8 cellular contexts compared by ENCODE assay signal in the genomic region with DNA sequence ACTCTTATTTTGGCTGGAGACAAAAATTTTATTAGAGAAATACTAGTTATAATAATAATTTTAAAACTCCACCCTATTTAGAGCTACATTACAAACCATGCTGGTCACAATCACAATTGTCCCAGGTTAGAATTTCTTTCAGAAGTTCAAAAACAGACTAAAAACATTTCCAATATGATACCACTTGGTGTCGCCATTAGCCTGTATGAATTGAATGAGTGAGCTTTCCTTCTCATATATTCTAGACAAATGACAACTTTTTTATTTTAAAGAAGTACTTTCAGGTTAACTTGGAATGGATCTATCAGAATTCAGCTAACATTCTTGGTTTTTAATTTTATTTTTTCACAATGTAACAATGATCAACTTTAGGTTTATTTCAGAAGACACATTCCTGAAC. TPM values are rescaled to one million over a fixed set of nuclear protein-coding genes. Genes with fewer than 3 reads are reported as not detected.
DNase-seq lines count a peak whose midpoint lies in the region; ATAC-seq and TF ChIP-seq lines count a peak whose summit lies in the region.

No MANE protein-coding gene starts in this region.

- no peaks in the 10 kb centered on the region for H3K36me3 ChIP-seq in Peyer's patch

- peak; percentile 64 for ATAC-seq in GM18868 (IDR thresholded peaks at IDR 0.05; ENCODE audit: unreplicated experiment)

- no peaks in the 10 kb centered on the region for H3K9me3 ChIP-seq in Peyer's patch

- no peaks in the 10 kb centered on the region for H3K4me1 ChIP-seq in Peyer's patch

- no peak overlapping the region for H3K27ac ChIP-seq in Peyer's patch

- DNase-seq in AG08395 (ENCODE audit: low spot score) (peak; percentile 11), NCI-H1092 (lab: John Stamatoyannopoulos, UW) (peak; percentile 5), astrocyte of the spinal cord (ENCODE audit: low read depth, low spot score) (peak; percentile 27), middle frontal gyrus (ENCODE audit: extremely low spot score, low spot score) (peak; percentile 47), activated T-cell treated with anti-CD3 and anti-CD28 coated beads for 4 hours (no peak), Peyer's patch (no peak), OCI-M2 (lab: John Stamatoyannopoulos, UW; ENCODE audit: unreplicated experiment) (no peak)

- no peak overlapping the region for H3K4me3 ChIP-seq in astrocyte of the spinal cord (ENCODE audit: low read depth, low read length)
- no peak overlapping the region for H3K4me3 ChIP-seq in Peyer's patch

- in situ Hi-C loops in astrocyte of the spinal cord (cut with HindIII; ENCODE audit: low sequenced_read_pairs) = no loop called here

- TF ChIP-seq CTCF in astrocyte of the spinal cord (IDR thresholded peaks at IDR 0.05; ENCODE audit: low read depth, low read length) = peak; percentile 44
- TF ChIP-seq CTCF in Peyer's patch (IDR thresholded peaks at IDR 0.05) = peak in 3 of 6 experiments; percentile 34 to 40 (median 38)

- no peaks in the 10 kb centered on the region for H3K27me3 ChIP-seq in Peyer's patch

- no peak for TF ChIP-seq POLR2A in Peyer's patch (IDR thresholded peaks at IDR 0.05)

RNA-seq across cellular contexts. Expression of a gene that starts 48.0 kb away (rescaled TPM):
- 10 to 100 TPM in 3 of 4 donors, 1 to 10 TPM in 1; 6.6 to 20.2 (median 14.0) TPM for total RNA-seq in Peyer's patch

Comparison
In these comparisons a context has a peak if more than half of its experiments do, and no peak if none do; other contexts are left out.
1. DNase-seq: peak in AG08395 (single experiment), NCI-H1092 (single experiment), astrocyte of the spinal cord (single experiment) and middle frontal gyrus (single experiment); none in activated T-cell treated with anti-CD3 and anti-CD28 coated beads for 4 hours (single experiment), Peyer's patch (0 of 3) and OCI-M2 (single experiment).